10 cellular contexts compared by ENCODE assay signal in the genomic region with DNA sequence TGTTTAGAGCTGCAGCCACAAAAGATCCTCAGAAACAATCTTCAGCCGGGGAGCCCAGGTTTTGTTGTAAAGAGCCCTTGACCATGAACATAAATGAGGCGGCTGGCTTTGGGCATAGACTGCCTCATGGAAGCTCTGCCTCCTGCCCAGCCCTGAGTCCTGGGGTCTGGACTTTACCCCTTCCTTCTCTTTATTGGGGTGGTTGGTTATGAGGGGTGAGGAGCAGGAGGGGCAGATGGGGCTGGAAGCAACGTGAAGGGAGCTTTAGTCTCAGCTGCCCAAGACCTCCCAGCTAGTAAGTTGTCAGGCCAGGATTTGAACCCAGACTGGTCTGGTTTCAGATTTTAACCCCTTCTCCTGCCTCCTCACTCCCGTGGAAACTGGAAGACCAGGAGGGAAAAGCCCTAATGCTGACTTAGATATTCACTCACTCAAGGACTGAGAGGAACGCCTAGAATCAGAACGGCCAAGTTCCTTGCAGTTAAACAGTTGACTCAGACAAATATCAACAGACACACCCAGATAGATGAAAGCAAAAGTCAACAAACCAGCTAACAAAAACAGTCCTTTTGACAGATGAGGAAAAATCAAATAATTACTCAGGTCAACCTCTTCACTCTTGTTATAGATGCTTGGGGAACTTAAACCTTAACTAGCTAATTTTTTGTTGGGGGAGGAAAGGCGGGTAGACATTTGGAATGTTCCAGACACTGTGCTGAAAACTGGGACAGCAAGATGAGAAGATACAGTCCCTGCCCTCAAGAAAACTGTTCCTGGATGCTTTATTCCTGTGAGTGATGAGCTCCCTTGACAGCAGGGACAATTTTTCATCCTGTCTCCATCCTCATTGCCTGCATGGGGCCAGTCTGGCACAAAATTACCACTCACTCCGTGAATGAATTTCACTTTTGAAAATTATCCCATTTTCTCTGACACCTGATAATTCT. TPM values are rescaled to one million over a fixed set of nuclear protein-coding genes. Genes with fewer than 3 reads are reported as not detected.
DNase-seq lines count a peak whose midpoint lies in the region; ATAC-seq and TF ChIP-seq lines count a peak whose summit lies in the region.
"Had no signal": no experiment of that assay in that cellular context is flagged by ENCODE, and none has a peak within 500 bp of the region (broad histone marks: within the 10 kb centered on the region; RNA-seq: fewer than 3 reads in every experiment).

No MANE protein-coding gene starts in this region.

- 31% methylated on average over 8 of the region's 8 CpGs for WGBS in hepatocyte (ENCODE audit: low lambda C conversion rate, missing lambda C conversion rate)
- WGBS in body of pancreas, 2 donors, result 50% methylated on average over 8 of the region's 8 CpGs

- DNase-seq in NCI-H1417 (lab: John Stamatoyannopoulos, UW) (peak; percentile 10 to 76 (median 56)), NCI-H1417 treated with DMSO at 0.1 percent for 48 hours (lab: John Stamatoyannopoulos, UW) (no peak), NCI-H748 treated with DMSO at 0.1 percent for 48 hours (lab: John Stamatoyannopoulos, UW) (peak; percentile 93), hepatocyte (ENCODE audit: low spot score) (peak; percentile 68), stromal cell of bone marrow (ENCODE audit: low read depth) (peak; percentile 33), DMS 273 treated with DMSO at 0.1 percent for 48 hours (lab: John Stamatoyannopoulos, UW) (no peak), body of pancreas (no peak)
- DNase-seq: activated naive CD4-positive, alpha-beta T cell; NCI-H2081 had no signal

- H3K9me3 ChIP-seq in hepatocyte (ENCODE audit: low read depth) (no peaks in the 10 kb centered on the region), body of pancreas (no peaks in the 10 kb centered on the region)

- no peaks in the 10 kb centered on the region for H3K79me2 ChIP-seq in hepatocyte

- H3K9me2 ChIP-seq in hepatocyte (replicated peaks; ENCODE audit: insufficient read depth), result no peaks in the 10 kb centered on the region

- H3K4me3 ChIP-seq in hepatocyte, result no peak overlapping the region
- no peak overlapping the region for H3K4me3 ChIP-seq in body of pancreas

- H3K4me1 ChIP-seq in hepatocyte (ENCODE audit: insufficient read depth) (peaks cover 19% of the 10 kb centered on the region), body of pancreas (no peaks in the 10 kb centered on the region)

- no peak overlapping the region for H2AFZ ChIP-seq in hepatocyte

- no peak for TF ChIP-seq POLR2A in body of pancreas (IDR thresholded peaks at IDR 0.05)

- TF ChIP-seq CTCF in hepatocyte (IDR thresholded peaks at IDR 0.05; ENCODE audit: poor library complexity), result no peak
- TF ChIP-seq CTCF in body of pancreas (IDR thresholded peaks at IDR 0.05), result no peak

- H4K20me1 ChIP-seq in hepatocyte (ENCODE audit: insufficient read depth, poor library complexity, severe bottlenecking), result no peaks in the 10 kb centered on the region

- H3K27me3 ChIP-seq in hepatocyte (no peaks in the 10 kb centered on the region), body of pancreas (no peaks in the 10 kb centered on the region)

- H3K4me2 ChIP-seq in hepatocyte, result peak overlapping the region; percentile 55

- H3K36me3 ChIP-seq in hepatocyte (replicated peaks; ENCODE audit: insufficient read depth, low read depth) (no peaks in the 10 kb centered on the region), body of pancreas (replicated peaks in 1 of 2; ENCODE audit: insufficient read depth in 1 of 2, low read depth in 2 of 2) (no peaks in the 10 kb centered on the region)

- ATAC-seq in HG03520 (IDR thresholded peaks at IDR 0.05; ENCODE audit: unreplicated experiment) (no peak), body of pancreas (no peak)

- intact Hi-C loops in body of pancreas (cut with DNase I), result no loop called here

- peak overlapping the region; percentile 89 for H3K27ac ChIP-seq in hepatocyte
- H3K27ac ChIP-seq in body of pancreas, result no peak overlapping the region

RNA-seq across cellular contexts. Expression of gene ARRB1, which starts 20.7 kb away (rescaled TPM):
- 83.2 and 91.3 TPM in 2 replicates for total RNA-seq in hepatocyte
- 15.2 and 16.2 TPM in 2 replicates for polyA plus RNA-seq in hepatocyte
- total RNA-seq in body of pancreas, result 10 to 100 TPM; 41.0 to 54.1 TPM

RNA-seq across cellular contexts. Expression of gene RPS3, which starts 27.1 kb away (rescaled TPM):
- 1,201 and 1,418 TPM in 2 replicates for total RNA-seq in hepatocyte
- 1,042 and 1,094 TPM in 2 replicates for polyA plus RNA-seq in hepatocyte
- 1,000 to 10,000 TPM in 1 of 2 donors, 100 to 1,000 TPM in 1; 921 to 1,114 TPM for total RNA-seq in body of pancreas

Comparison
In these comparisons a context has a peak if more than half of its experiments do, and no peak if none do; other contexts are left out.
1. DNase-seq: peak in NCI-H1417 (3 of 3), NCI-H748 treated with DMSO at 0.1 percent for 48 hours (single experiment), hepatocyte (single experiment) and stromal cell of bone marrow (single experiment); none in NCI-H1417 treated with DMSO at 0.1 percent for 48 hours (single experiment), DMS 273 treated with DMSO at 0.1 percent for 48 hours (single experiment) and body of pancreas (0 of 4).